Comparison of ENCODE assay signal across 13 cellular contexts in the genomic region with DNA sequence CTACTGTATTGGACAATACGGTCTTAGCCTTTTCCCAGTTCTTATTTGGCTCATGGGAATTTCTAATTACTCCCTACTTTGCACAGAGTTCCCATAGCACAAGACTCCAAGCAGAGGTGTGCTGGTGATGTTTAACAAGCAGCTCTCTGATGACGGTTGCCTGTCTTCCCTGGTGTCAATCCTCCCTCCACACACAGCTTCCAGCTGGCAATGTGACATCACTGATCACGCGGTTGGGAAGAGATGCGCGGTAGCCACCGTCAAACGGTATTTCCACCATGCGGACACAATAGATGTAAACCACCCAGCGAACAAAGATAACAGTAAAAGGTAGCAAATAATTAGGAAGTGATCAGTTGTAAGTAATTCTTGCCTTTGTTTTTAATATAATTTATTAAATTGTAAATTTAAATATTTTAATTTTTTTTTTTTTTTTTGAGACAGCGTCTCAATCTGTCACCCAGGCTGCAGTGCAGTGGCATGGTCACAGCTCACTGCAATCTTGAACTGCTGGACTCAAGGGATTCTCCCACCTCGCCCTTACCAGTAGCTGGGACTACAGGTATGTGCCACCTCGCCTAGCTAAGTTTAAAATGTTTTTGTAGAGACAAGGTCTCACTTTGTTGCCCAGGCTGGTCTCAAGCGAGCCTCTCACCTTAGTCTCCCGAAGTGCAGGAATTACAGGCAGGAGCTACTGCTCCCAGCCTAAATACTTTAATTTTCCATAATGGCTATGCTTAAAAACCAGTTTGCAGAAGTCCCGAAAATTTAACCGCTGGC. TPM values are rescaled to one million over a fixed set of nuclear protein-coding genes. Genes with fewer than 3 reads are reported as not detected.
A peak's percentile ranks its signal among the peaks of the same experiment; 100 is the strongest.
DNase-seq lines count a peak whose midpoint lies in the region; ATAC-seq, FAIRE-seq and TF ChIP-seq lines count a peak whose summit lies in the region.
"Had no signal": no experiment of that assay in that cellular context is flagged by ENCODE, and none has a peak within 500 bp of the region (broad histone marks: within the 10 kb centered on the region; RNA-seq: fewer than 3 reads in every experiment).

No MANE protein-coding gene starts in this region.

- H3K4me1 ChIP-seq in pancreas: peaks cover 0 to 5% (median 0%) of the 10 kb centered on the region in 3 donors
- H3K4me1 ChIP-seq: gastroesophageal sphincter had no signal

- no peaks in the 10 kb centered on the region for H3K9me3 ChIP-seq in pancreas
- H3K9me3 ChIP-seq: gastroesophageal sphincter had no signal

- no peak overlapping the region for H3K4me3 ChIP-seq in pancreas
- H3K4me3 ChIP-seq: gastroesophageal sphincter, PC-9 had no signal

- peaks cover 47% of the 10 kb centered on the region for H3K4me1 Mint-ChIP-seq in activated CD8-positive, alpha-beta memory T cell treated with anti-CD3 and anti-CD28 coated beads, Interleukin-2, amount 10 ng/mL, durations not matched to agents 7 days and 5 days
- peaks cover 58% of the 10 kb centered on the region for H3K4me1 Mint-ChIP-seq in activated naive CD8-positive, alpha-beta T cell treated with anti-CD3 and anti-CD28 coated beads for 36 hours

- no peaks in the 10 kb centered on the region for H3K27me3 ChIP-seq in pancreas

- CTCF ChIA-PET in activated CD8-positive, alpha-beta memory T cell treated with anti-CD3 and anti-CD28 coated beads, Interleukin-2, amount 10 ng/mL, durations not matched to agents 7 days and 5 days (lab: Charles Lee): interaction anchor here (0.6 to 5.2 kb wide), 25 partner anchors 9 to 392 kb away, joined by 3 to 41 read pairs (median 6); a partner anchor contains a TSS

- DNase-seq in activated CD8-positive, alpha-beta memory T cell treated with anti-CD3 and anti-CD28 coated beads, Interleukin-2, amount 10 ng/mL, durations not matched to agents 7 days and 5 days: peak; percentile 36
- no peak for DNase-seq in activated CD8-positive, alpha-beta memory T cell treated with anti-CD3 and anti-CD28 coated beads for 24 hours
- peak; percentile 48 for DNase-seq in NCI-H774 (lab: John Stamatoyannopoulos, UW)
- DNase-seq in activated naive CD8-positive, alpha-beta T cell treated with anti-CD3 and anti-CD28 coated beads for 36 hours: no peak
- no peak for DNase-seq in pancreas
- DNase-seq in GM19238 (ENCODE audit: insufficient read length, low spot score): no peak
- DNase-seq in MV-4-11 (lab: John Stamatoyannopoulos, UW): no peak
- DNase-seq: activated CD8-positive, alpha-beta memory T cell treated with anti-CD3 and anti-CD28 coated beads, Interleukin-2, amount 50 U/mL, for 48 hours; NCI-H187 had no signal

- no peaks in the 10 kb centered on the region for H3K27me3 Mint-ChIP-seq in activated CD8-positive, alpha-beta memory T cell treated with anti-CD3 and anti-CD28 coated beads, Interleukin-2, amount 10 ng/mL, durations not matched to agents 7 days and 5 days
- H3K27me3 Mint-ChIP-seq in activated naive CD8-positive, alpha-beta T cell treated with anti-CD3 and anti-CD28 coated beads for 36 hours: no peaks in the 10 kb centered on the region

- no peak overlapping the region for H3K4me3 Mint-ChIP-seq in activated CD8-positive, alpha-beta memory T cell treated with anti-CD3 and anti-CD28 coated beads, Interleukin-2, amount 10 ng/mL, durations not matched to agents 7 days and 5 days
- no peak overlapping the region for H3K4me3 Mint-ChIP-seq in activated naive CD8-positive, alpha-beta T cell treated with anti-CD3 and anti-CD28 coated beads for 36 hours

- peaks cover 62% of the 10 kb centered on the region for H3K36me3 Mint-ChIP-seq in activated CD8-positive, alpha-beta memory T cell treated with anti-CD3 and anti-CD28 coated beads, Interleukin-2, amount 10 ng/mL, durations not matched to agents 7 days and 5 days
- peaks cover 77% of the 10 kb centered on the region for H3K36me3 Mint-ChIP-seq in activated naive CD8-positive, alpha-beta T cell treated with anti-CD3 and anti-CD28 coated beads for 36 hours

- no peak overlapping the region for H3K27ac ChIP-seq in pancreas
- H3K27ac ChIP-seq: PC-9 had no signal

- no peak for FAIRE-seq in pancreas (lab: Jason Lieb, UNC)

- 62 to 72% methylated on average over 17 of the region's 17 CpGs for WGBS in pancreas, 2 donors

- H3K36me3 ChIP-seq in pancreas: no peaks in the 10 kb centered on the region
- H3K36me3 ChIP-seq: gastroesophageal sphincter had no signal

- intact Hi-C loops in pancreas (cut with DNase I): loop anchor here in 1 of 3 donors (10.0 kb wide), 2 partner anchors 61 to 69 kb away; no protein-coding TSS in a partner anchor

- no peaks in the 10 kb centered on the region for H3K9me3 Mint-ChIP-seq in activated CD8-positive, alpha-beta memory T cell treated with anti-CD3 and anti-CD28 coated beads, Interleukin-2, amount 10 ng/mL, durations not matched to agents 7 days and 5 days (ENCODE audit: low read depth)
- H3K9me3 Mint-ChIP-seq in activated naive CD8-positive, alpha-beta T cell treated with anti-CD3 and anti-CD28 coated beads for 36 hours: peaks cover 4% of the 10 kb centered on the region

- no peak for ATAC-seq in activated CD8-positive, alpha-beta memory T cell treated with anti-CD3 and anti-CD28 coated beads, Interleukin-2, amount 10 ng/mL, durations not matched to agents 7 days and 5 days
- peak; percentile 11 to 33 (median 20) for ATAC-seq in pancreas
- no peak for ATAC-seq in HG03025 (IDR thresholded peaks at IDR 0.05; ENCODE audit: low FRiP score, unreplicated experiment)

- TF ChIP-seq CTCF in pancreas (IDR thresholded peaks at IDR 0.05): no peak

- peak overlapping the region; percentile 81 for H3K27ac Mint-ChIP-seq in activated CD8-positive, alpha-beta memory T cell treated with anti-CD3 and anti-CD28 coated beads, Interleukin-2, amount 10 ng/mL, durations not matched to agents 7 days and 5 days
- peak overlapping the region; percentile 74 for H3K27ac Mint-ChIP-seq in activated naive CD8-positive, alpha-beta T cell treated with anti-CD3 and anti-CD28 coated beads for 36 hours

RNA-seq across cellular contexts. Expression of a gene that starts 36.3 kb away (rescaled TPM):
- 10 to 100 TPM; 31.1 to 31.7 TPM for total RNA-seq in activated CD8-positive, alpha-beta memory T cell treated with anti-CD3 and anti-CD28 coated beads, Interleukin-2, amount 10 ng/mL, durations not matched to agents 7 days and 5 days
- total RNA-seq in activated naive CD8-positive, alpha-beta T cell treated with anti-CD3 and anti-CD28 coated beads for 36 hours: 10 to 100 TPM; 27.8 to 30.0 TPM
- total RNA-seq in pancreas: 10 to 100 TPM in 3 of 6 donors, 1 to 10 TPM in 3; 6.9 to 14.3 (median 11.0) TPM
- polyA plus RNA-seq in pancreas: 10 to 100 TPM in 1 of 2 donors, 1 to 10 TPM in 1; 10.0 to 12.2 TPM

RNA-seq across cellular contexts. Expression of a gene that starts 48.6 kb away (rescaled TPM):
- 100 to 1,000 TPM; 302 to 832 TPM for total RNA-seq in activated CD8-positive, alpha-beta memory T cell treated with anti-CD3 and anti-CD28 coated beads, Interleukin-2, amount 10 ng/mL, durations not matched to agents 7 days and 5 days
- 100 to 1,000 TPM; 680 to 698 TPM for total RNA-seq in activated naive CD8-positive, alpha-beta T cell treated with anti-CD3 and anti-CD28 coated beads for 36 hours
- total RNA-seq in pancreas: 1 to 10 TPM in 1 of 6 donors, under 1 TPM in 4, not detected in 1; 0.12 to 1.1 (median 0.31) TPM
- under 1 TPM in 1 of 2 donors, not detected in 1; 0.11 TPM for polyA plus RNA-seq in pancreas
- total RNA-seq: PC-9, renal cortical epithelial cell had no signal

Comparison
In these comparisons a context has a peak if more than half of its experiments do, and no peak if none do; other contexts are left out.
1. DNase-seq: peak in activated CD8-positive, alpha-beta memory T cell treated with anti-CD3 and anti-CD28 coated beads, Interleukin-2, amount 10 ng/mL, durations not matched to agents 7 days and 5 days (single experiment) and NCI-H774 (single experiment); none in activated CD8-positive, alpha-beta memory T cell treated with anti-CD3 and anti-CD28 coated beads for 24 hours (single experiment), activated naive CD8-positive, alpha-beta T cell treated with anti-CD3 and anti-CD28 coated beads for 36 hours (single experiment), pancreas (0 of 6), GM19238 (single experiment) and MV-4-11 (single experiment).
2. ATAC-seq: peak in pancreas (4 of 4); none in activated CD8-positive, alpha-beta memory T cell treated with anti-CD3 and anti-CD28 coated beads, Interleukin-2, amount 10 ng/mL, durations not matched to agents 7 days and 5 days (single experiment) and HG03025 (single experiment).
3. RNA of a gene that starts 48.6 kb away (total RNA-seq): 302 to 832 TPM in activated CD8-positive, alpha-beta memory T cell treated with anti-CD3 and anti-CD28 coated beads, Interleukin-2, amount 10 ng/mL, durations not matched to agents 7 days and 5 days and 680 to 698 TPM in activated naive CD8-positive, alpha-beta T cell treated with anti-CD3 and anti-CD28 coated beads for 36 hours; 0.12 to 1.1 TPM in pancreas; every median in the first group is over 100 times any median in the second.